Comparison of ENCODE assay signal across 17 cellular contexts in genomic region chr7:28570970-28571288, GRCh38.
DNase-seq lines count a peak whose midpoint lies in the region; ATAC-seq, FAIRE-seq and TF ChIP-seq lines count a peak whose summit lies in the region.
"Had no signal": no experiment of that assay in that cellular context is flagged by ENCODE, and none has a peak within 500 bp of the region (broad histone marks: within the 10 kb centered on the region; RNA-seq: fewer than 3 reads in every experiment).

No MANE protein-coding gene starts in this region.

- peak overlapping the region; percentile 59 for H3K9ac ChIP-seq in SU-DHL-6 (ENCODE audit: low read length)

- no peaks in the 10 kb centered on the region for H3K9me3 ChIP-seq in SU-DHL-6 (ENCODE audit: insufficient read depth, low read length)
- no peaks in the 10 kb centered on the region for H3K9me3 ChIP-seq in small intestine (ENCODE audit: control insufficient read depth, low read depth)
- H3K9me3 ChIP-seq: gastrocnemius medialis, mucosa of descending colon had no signal

- H4K20me1 ChIP-seq in SU-DHL-6 (ENCODE audit: low read depth, low read length), result no peaks in the 10 kb centered on the region

- peaks cover 46% of the 10 kb centered on the region for H3K79me2 ChIP-seq in SU-DHL-6 (ENCODE audit: insufficient read depth, low read length)

- DNase-seq in AG08395 (ENCODE audit: low spot score) (peak; percentile 15), HCEC 1CT (peak; percentile 70), fibroblast of pulmonary artery (ENCODE audit: low read depth) (peak; percentile 21), HEK293T (ENCODE audit: extremely low spot score) (no peak), small intestine (no peak)
- DNase-seq in stimulated activated CD4-positive, alpha-beta T cell treated with anti-CD3 and anti-CD28 coated beads, Interleukin-1b, Interleukin-23, amount 100 ng/mL, for 48 hours, result no peak
- DNase-seq: activated CD4-positive, alpha-beta T cell treated with anti-CD3 and anti-CD28 coated beads, Interleukin-2, amount 50 U/mL, for 48 hours; anterior cingulate cortex; gastrocnemius medialis; NCI-H2081 treated with DMSO at 0.1 percent for 48 hours; NCI-H774; posterior cingulate gyrus; SHP77 had no signal

- H3K4me1 ChIP-seq in small intestine (ENCODE audit: control insufficient read depth in 2 of 2, insufficient read depth in 1 of 2, low read depth in 1 of 2, low read length in 1 of 2), result peaks cover 0 to 3% of the 10 kb centered on the region in 2 donors

- H3K9me2 ChIP-seq in SU-DHL-6 (replicated peaks; ENCODE audit: insufficient read depth, low read length), result no peaks in the 10 kb centered on the region

- CTCF ChIA-PET in HEK293T (lab: Yijun Ruan, JAX), result no interaction called here

- POLR2A ChIA-PET in HEK293T (lab: Yijun Ruan, JAX), result interaction anchor here (0.6 kb wide), 1 partner anchor 160 kb away, joined by 4 read pairs; no protein-coding TSS in a partner anchor

- TF ChIP-seq CTCF in SU-DHL-6 (IDR thresholded peaks at IDR 0.05; ENCODE audit: insufficient read depth, low read length, poor library complexity, severe bottlenecking), result no peak
- no peak for TF ChIP-seq CTCF in fibroblast of pulmonary artery (IDR thresholded peaks at IDR 0.05; ENCODE audit: low read length, missing control alignments)

- H3F3A ChIP-seq in SU-DHL-6 (ENCODE audit: insufficient read depth), result peaks cover 42% of the 10 kb centered on the region

- WGBS in small intestine, 3 donors, result 62 to 81% (median 66%) methylated on average over 4 of the region's 4 CpGs

- H2AFZ ChIP-seq in SU-DHL-6 (ENCODE audit: low read depth, low read length, severe bottlenecking), result no peak overlapping the region

- H3K4me3 ChIP-seq in SU-DHL-6 (ENCODE audit: insufficient read depth, low read length, poor library complexity, severe bottlenecking), result peak overlapping the region; percentile 53
- H3K4me3 ChIP-seq in fibroblast of pulmonary artery (replicated peaks; ENCODE audit: low read depth, low read length), result no peak overlapping the region
- H3K4me3 ChIP-seq in small intestine (ENCODE audit: low read depth in 1 of 2, low read length in 2 of 2), result no peak overlapping the region
- H3K4me3 ChIP-seq: gastrocnemius medialis, mucosa of descending colon had no signal

- peaks cover 4% of the 10 kb centered on the region for H3K36me3 ChIP-seq in SU-DHL-6 (ENCODE audit: low read length)
- no peaks in the 10 kb centered on the region for H3K36me3 ChIP-seq in small intestine (ENCODE audit: control insufficient read depth in 2 of 2, insufficient read depth in 2 of 2, low read length in 2 of 2)
- H3K36me3 ChIP-seq: gastrocnemius medialis had no signal

- H3K27me3 ChIP-seq in SU-DHL-6 (ENCODE audit: low read length), result no peaks in the 10 kb centered on the region
- H3K27me3 ChIP-seq in small intestine (ENCODE audit: control insufficient read depth in 2 of 2, insufficient read depth in 2 of 2, low read length in 2 of 2), result no peaks in the 10 kb centered on the region
- H3K27me3 ChIP-seq: gastrocnemius medialis had no signal

- H3K27ac ChIP-seq in SU-DHL-6 (ENCODE audit: low read depth, low read length), result peak overlapping the region; percentile 93
- no peak overlapping the region for H3K27ac ChIP-seq in small intestine (ENCODE audit: low read depth in 1 of 2, low read length in 1 of 2)
- H3K27ac ChIP-seq: gastrocnemius medialis had no signal

- no peak for ATAC-seq in GM18511 (IDR thresholded peaks at IDR 0.05; ENCODE audit: unreplicated experiment)
- ATAC-seq: gastrocnemius medialis, mucosa of descending colon had no signal

- H3K4me2 ChIP-seq in SU-DHL-6 (ENCODE audit: low read depth, low read length, poor library complexity, severe bottlenecking), result peak overlapping the region; percentile 67

- no peak for FAIRE-seq in small intestine (lab: Jason Lieb, UNC)
- FAIRE-seq: islet of Langerhans had no signal

TF ChIP-seq in HEK293T, 16 proteins besides CTCF, POLR2A, EP300 and RAD21:
- TF ChIP-seq FOXK2 (IDR thresholded peaks at IDR 0.05) (no peak), SP1 (IDR thresholded peaks at IDR 0.05) (no peak), FOXM1 (IDR thresholded peaks at IDR 0.05; ENCODE audit: borderline replicate concordance) (no peak), ARNT (IDR thresholded peaks at IDR 0.05) (no peak), LEF1 (IDR thresholded peaks at IDR 0.05; ENCODE audit: borderline replicate concordance) (no peak), FOXA1 (IDR thresholded peaks at IDR 0.05) (no peak), HDGF (IDR thresholded peaks at IDR 0.05; ENCODE audit: borderline replicate concordance) (no peak), SUZ12 (IDR thresholded peaks at IDR 0.05) (no peak), CTBP1 (IDR thresholded peaks at IDR 0.05; ENCODE audit: borderline replicate concordance) (no peak), TARDBP (IDR thresholded peaks at IDR 0.05) (no peak), ZNF384 (IDR thresholded peaks at IDR 0.05) (no peak)

Comparison
In these comparisons a context has a peak if more than half of its experiments do, and no peak if none do; other contexts are left out.
1. DNase-seq: peak in AG08395 (single experiment), HCEC 1CT (single experiment) and fibroblast of pulmonary artery (single experiment); none in HEK293T (single experiment), stimulated activated CD4-positive, alpha-beta T cell treated with anti-CD3 and anti-CD28 coated beads, Interleukin-1b, Interleukin-23, amount 100 ng/mL, for 48 hours (single experiment) and small intestine (single experiment).